Comparison of ENCODE assay signal across 4 cellular contexts in the genomic region with DNA sequence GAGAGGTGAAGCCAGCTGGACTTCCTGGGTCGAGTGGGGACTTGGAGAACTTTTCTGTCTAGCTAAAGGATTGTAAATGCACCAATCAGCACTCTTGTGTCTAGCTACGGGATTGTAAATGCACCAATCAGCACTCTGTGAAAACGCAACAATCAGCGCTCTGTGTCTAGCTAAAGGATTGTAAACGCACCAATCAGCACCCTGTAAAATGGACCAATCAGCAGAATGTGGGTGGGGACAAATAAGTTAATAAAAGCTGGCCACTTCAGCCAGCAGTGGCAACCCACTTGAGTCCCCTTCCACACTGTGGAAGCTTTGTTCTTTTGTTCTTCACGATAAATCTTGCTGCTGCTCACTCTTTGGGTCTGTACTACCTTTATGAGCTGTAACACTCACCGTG.
TF ChIP-seq lines count a peak whose summit lies in the region.

No MANE protein-coding gene starts in this region.

TF ChIP-seq in A549, 52 proteins besides CTCF, POLR2A, EP300 and RAD21:
- peak; percentile 17 for TF ChIP-seq MAFK (IDR thresholded peaks at IDR 0.05; ENCODE audit: partially characterized antibody)
TF ChIP-seq in A549: peak in this region for 1; not testable (repeated sequence) for 51.

TF ChIP-seq in WTC11, 78 proteins besides CTCF, POLR2A, EP300 and RAD21:
- peak; percentile 59 for TF ChIP-seq NFYB (CRISPR knock-in tag; conservative IDR thresholded peaks at IDR 0.05; ENCODE audit: low read depth)

TF ChIP-seq in K562, 482 proteins besides CTCF, POLR2A, EP300 and RAD21:
- TF ChIP-seq NFYB (IDR thresholded peaks at IDR 0.05; ENCODE audit: extremely low read depth, insufficient read length), result peak; percentile 61

TF ChIP-seq in HepG2, 621 proteins besides CTCF, POLR2A, EP300 and RAD21:
- 0 out of 4 replicates have a peak, but pooled peaks of 1 of the 2 experiments have one; percentile 5 for TF ChIP-seq MAFK (conservative IDR thresholded peaks at IDR 0.05 in 1 of 2, IDR thresholded peaks at IDR 0.05 in 1 of 2; ENCODE audit: low read length in 2 of 2)
- TF ChIP-seq MAFF (IDR thresholded peaks at IDR 0.05; ENCODE audit: low read depth, low read length), result peak; percentile 7; the same call in 1 of the 2 replicates
